Comparison of ENCODE assay signal across 1 cellular context in the genomic region with DNA sequence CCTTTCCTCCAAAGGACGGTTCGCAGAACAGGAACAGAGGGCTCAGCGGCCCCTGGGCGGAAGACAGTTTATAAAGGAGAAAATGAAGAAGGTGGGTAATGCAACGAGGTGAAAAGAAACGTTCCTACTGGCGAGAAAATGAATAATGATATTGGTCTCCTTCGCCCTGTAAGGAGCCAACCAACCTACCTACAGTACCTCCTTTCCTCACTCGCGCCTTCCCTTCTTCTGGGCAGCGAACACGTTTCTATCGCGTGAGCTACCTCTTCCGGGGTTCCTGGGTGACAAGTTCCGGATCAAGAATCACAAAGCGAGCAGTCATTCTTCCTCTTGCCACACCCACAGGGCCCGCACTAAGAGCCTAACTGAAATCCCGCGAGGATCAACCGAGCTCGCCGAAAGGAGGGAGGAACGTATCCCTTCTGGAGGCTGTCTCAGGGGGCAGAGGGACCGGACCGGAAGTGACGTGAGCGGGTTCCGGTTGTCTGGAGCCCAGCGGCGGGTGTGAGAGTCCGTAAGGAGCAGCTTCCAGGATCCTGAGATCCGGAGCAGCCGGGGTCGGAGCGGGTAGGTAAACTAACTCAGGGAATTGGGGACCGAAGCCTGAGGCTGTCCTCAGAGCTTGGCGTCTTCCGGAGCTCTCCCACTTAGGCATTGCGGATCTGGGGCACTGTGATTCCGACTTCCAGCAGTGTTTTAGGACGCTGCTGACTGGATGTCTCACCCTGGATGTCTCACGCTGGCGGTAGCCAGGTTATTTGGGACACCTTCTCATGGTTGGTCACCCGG.
TF ChIP-seq lines count a peak whose summit lies in the region.

PTRH2 (minus strand) TSS at position 249 of the 789 bp plus-strand sequence. CDS start 9,452 bp downstream, outside the sequence.
VMP1 (plus strand) TSS at position 473 of the 789 bp plus-strand sequence. CDS start 23,793 bp downstream, outside the sequence.

TF ChIP-seq in HepG2, 621 proteins besides CTCF, POLR2A, EP300 and RAD21 (continued from another document and continues in another):
- TF ChIP-seq UBTF (CRISPR knock-in tag; IDR thresholded peaks at IDR 0.05) (peak; percentile 87), ELF1 (CRISPR knock-in tag; IDR thresholded peaks at IDR 0.05) (peak; percentile 96), RELA (CRISPR knock-in tag; IDR thresholded peaks at IDR 0.05) (no peak), MTA3 (CRISPR knock-in tag; IDR thresholded peaks at IDR 0.05) (no peak), ZNF333 (CRISPR knock-in tag; IDR thresholded peaks at IDR 0.05; ENCODE audit: borderline replicate concordance) (peak; percentile 81; the same call in 1 of the 2 replicates), ZNF367 (CRISPR knock-in tag; IDR thresholded peaks at IDR 0.05; ENCODE audit: borderline replicate concordance) (no peak), PHF5A (CRISPR knock-in tag; IDR thresholded peaks at IDR 0.05; ENCODE audit: low read depth, unreplicated experiment) (peak; percentile 69), ZNF850 (CRISPR knock-in tag; conservative IDR thresholded peaks at IDR 0.05) (0 out of 2 replicates have a peak, but pooled peaks have one; percentile 35), TFDP1 (CRISPR knock-in tag; IDR thresholded peaks at IDR 0.05; ENCODE audit: borderline replicate concordance) (peak; percentile 82; the same call in 1 of the 2 replicates), FOXA3 (CRISPR knock-in tag; IDR thresholded peaks at IDR 0.05) (no peak; the same call in none of the 2 replicates), TEAD3 (CRISPR knock-in tag; optimal IDR thresholded peaks at IDR 0.05; ENCODE audit: borderline replicate concordance) (peak; percentile 68), IRF1 (CRISPR knock-in tag; IDR thresholded peaks at IDR 0.05; ENCODE audit: low read depth) (no peak), CHCHD3 (CRISPR knock-in tag; IDR thresholded peaks at IDR 0.05) (no peak), ZNF17 (CRISPR knock-in tag; IDR thresholded peaks at IDR 0.05) (no peak), ZNF724P (CRISPR knock-in tag; IDR thresholded peaks at IDR 0.05; ENCODE audit: borderline replicate concordance) (0 out of 2 replicates have a peak, but pooled peaks have one; percentile 61), BCL6 (CRISPR knock-in tag; IDR thresholded peaks at IDR 0.05) (no peak; the same call in 1 of the 2 replicates), ZBTB46 (CRISPR knock-in tag; IDR thresholded peaks at IDR 0.05; ENCODE audit: borderline replicate concordance) (no peak), ZSCAN21 (CRISPR knock-in tag; IDR thresholded peaks at IDR 0.05; ENCODE audit: borderline replicate concordance) (peak; percentile 96), CCAR2 (optimal IDR thresholded peaks at IDR 0.05; ENCODE audit: low read depth, low read length) (no peak), ZBTB38 (CRISPR knock-in tag; IDR thresholded peaks at IDR 0.05) (peak; percentile 72), ZNF276 (CRISPR knock-in tag; IDR thresholded peaks at IDR 0.05; ENCODE audit: low read depth) (no peak), MED8 (CRISPR knock-in tag; IDR thresholded peaks at IDR 0.05; ENCODE audit: insufficient replicate concordance) (no peak), NCOA5 (CRISPR knock-in tag; IDR thresholded peaks at IDR 0.05) (no peak), ZNF570 (CRISPR knock-in tag; IDR thresholded peaks at IDR 0.05; ENCODE audit: borderline replicate concordance) (0 out of 2 replicates have a peak, but pooled peaks have one; percentile 21), PTBP1 (IDR thresholded peaks at IDR 0.05; ENCODE audit: low read depth, low read length, poor library complexity, severe bottlenecking) (no peak), PLRG1 (conservative IDR thresholded peaks at IDR 0.05) (no peak), ONECUT2 (CRISPR knock-in tag; IDR thresholded peaks at IDR 0.05) (peak; percentile 43; the same call in 1 of the 2 replicates), ZNF615 (CRISPR knock-in tag; IDR thresholded peaks at IDR 0.05; ENCODE audit: borderline replicate concordance) (no peak), PCBP1 (IDR thresholded peaks at IDR 0.05; ENCODE audit: borderline replicate concordance, low read depth, low read length) (no peak), RNF2 (conservative IDR thresholded peaks at IDR 0.05; ENCODE audit: low read depth) (peak; percentile 82), POLR2AphosphoS5 (IDR thresholded peaks at IDR 0.05; ENCODE audit: low read depth, low read length) (peak; percentile 98), FOXA1 (IDR thresholded peaks at IDR 0.05) (no peak), FOXA1 (CRISPR knock-in tag; IDR thresholded peaks at IDR 0.05) (peak; percentile 34; the same call in 1 of the 2 replicates), PRDM4 (CRISPR knock-in tag; IDR thresholded peaks at IDR 0.05; ENCODE audit: borderline replicate concordance) (0 out of 2 replicates have a peak, but pooled peaks have one; percentile 2), ZNF790 (CRISPR knock-in tag; IDR thresholded peaks at IDR 0.05; ENCODE audit: borderline replicate concordance) (peak; percentile 43; the same call in 1 of the 2 replicates), ZNF234 (CRISPR knock-in tag; conservative IDR thresholded peaks at IDR 0.05) (0 out of 2 replicates have a peak, but pooled peaks have one; percentile 7), ZNF543 (CRISPR knock-in tag; IDR thresholded peaks at IDR 0.05) (0 out of 2 replicates have a peak, but pooled peaks have one; percentile 24), JUN (CRISPR knock-in tag; IDR thresholded peaks at IDR 0.05) (peak; percentile 66)
- TF ChIP-seq, protein P1, sequence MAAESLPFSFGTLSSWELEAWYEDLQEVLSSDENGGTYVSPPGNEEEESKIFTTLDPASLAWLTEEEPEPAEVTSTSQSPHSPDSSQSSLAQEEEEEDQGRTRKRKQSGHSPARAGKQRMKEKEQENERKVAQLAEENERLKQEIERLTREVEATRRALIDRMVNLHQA (CRISPR knock-in tag; IDR thresholded peaks at IDR 0.05): no peak; the same call in 1 of the 2 replicates
- TF ChIP-seq, protein P2, sequence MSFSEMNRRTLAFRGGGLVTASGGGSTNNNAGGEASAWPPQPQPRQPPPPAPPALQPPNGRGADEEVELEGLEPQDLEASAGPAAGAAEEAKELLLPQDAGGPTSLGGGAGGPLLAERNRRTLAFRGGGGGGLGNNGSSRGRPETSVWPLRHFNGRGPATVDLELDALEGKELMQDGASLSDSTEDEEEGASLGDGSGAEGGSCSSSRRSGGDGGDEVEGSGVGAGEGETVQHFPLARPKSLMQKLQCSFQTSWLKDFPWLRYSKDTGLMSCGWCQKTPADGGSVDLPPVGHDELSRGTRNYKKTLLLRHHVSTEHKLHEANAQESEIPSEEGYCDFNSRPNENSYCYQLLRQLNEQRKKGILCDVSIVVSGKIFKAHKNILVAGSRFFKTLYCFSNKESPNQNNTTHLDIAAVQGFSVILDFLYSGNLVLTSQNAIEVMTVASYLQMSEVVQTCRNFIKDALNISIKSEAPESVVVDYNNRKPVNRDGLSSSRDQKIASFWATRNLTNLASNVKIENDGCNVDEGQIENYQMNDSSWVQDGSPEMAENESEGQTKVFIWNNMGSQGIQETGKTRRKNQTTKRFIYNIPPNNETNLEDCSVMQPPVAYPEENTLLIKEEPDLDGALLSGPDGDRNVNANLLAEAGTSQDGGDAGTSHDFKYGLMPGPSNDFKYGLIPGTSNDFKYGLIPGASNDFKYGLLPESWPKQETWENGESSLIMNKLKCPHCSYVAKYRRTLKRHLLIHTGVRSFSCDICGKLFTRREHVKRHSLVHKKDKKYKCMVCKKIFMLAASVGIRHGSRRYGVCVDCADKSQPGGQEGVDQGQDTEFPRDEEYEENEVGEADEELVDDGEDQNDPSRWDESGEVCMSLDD (CRISPR knock-in tag; IDR thresholded peaks at IDR 0.05; ENCODE audit: borderline replicate concordance): no peak; the same call in 1 of the 2 replicates
- TF ChIP-seq, protein P3, sequence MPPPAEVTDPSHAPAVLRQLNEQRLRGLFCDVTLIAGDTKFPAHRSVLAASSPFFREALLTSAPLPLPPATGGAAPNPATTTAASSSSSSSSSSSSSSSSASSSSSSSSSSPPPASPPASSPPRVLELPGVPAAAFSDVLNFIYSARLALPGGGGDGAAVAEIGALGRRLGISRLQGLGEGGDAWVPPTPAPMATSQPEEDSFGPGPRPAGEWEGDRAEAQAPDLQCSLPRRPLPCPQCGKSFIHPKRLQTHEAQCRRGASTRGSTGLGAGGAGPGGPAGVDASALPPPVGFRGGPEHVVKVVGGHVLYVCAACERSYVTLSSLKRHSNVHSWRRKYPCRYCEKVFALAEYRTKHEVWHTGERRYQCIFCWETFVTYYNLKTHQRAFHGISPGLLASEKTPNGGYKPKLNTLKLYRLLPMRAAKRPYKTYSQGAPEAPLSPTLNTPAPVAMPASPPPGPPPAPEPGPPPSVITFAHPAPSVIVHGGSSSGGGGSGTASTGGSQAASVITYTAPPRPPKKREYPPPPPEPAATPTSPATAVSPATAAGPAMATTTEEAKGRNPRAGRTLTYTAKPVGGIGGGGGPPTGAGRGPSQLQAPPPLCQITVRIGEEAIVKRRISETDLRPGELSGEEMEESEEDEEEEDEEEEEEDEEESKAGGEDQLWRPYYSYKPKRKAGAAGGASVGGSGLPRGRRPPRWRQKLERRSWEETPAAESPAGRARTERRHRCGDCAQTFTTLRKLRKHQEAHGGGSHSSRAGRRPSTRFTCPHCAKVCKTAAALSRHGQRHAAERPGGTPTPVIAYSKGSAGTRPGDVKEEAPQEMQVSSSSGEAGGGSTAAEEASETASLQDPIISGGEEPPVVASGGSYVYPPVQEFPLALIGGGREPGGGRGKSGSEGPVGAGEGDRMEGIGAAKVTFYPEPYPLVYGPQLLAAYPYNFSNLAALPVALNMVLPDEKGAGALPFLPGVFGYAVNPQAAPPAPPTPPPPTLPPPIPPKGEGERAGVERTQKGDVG (CRISPR knock-in tag; IDR thresholded peaks at IDR 0.05; ENCODE audit: borderline replicate concordance): no peak; the same call in 1 of the 2 replicates
